Comparison of ENCODE assay signal across 20 cellular contexts in the genomic region with DNA sequence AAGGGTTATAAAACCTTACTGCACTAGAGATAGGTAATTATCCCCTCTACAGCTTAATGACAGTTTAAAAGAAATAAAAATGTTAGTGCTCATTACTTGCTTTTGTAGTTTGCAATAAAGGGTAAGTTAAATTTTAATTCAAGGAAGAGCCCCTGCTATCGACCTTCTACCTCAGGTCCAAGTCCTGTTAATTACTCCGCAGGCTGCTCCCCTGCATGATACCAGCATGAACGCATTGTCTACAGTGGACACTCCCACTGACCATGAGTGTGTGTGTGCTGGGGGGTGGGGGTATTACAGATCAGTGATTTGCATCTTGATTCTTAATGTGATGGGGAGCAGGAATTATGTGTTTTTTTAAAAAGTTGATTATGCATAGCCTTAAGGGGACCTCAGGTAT.
"Had no signal": no experiment of that assay in that cellular context is flagged by ENCODE, and none has a peak within 500 bp of the region (broad histone marks: within the 10 kb centered on the region; RNA-seq: fewer than 3 reads in every experiment).

No MANE protein-coding gene starts in this region.

- DNase-seq: cortex of kidney; effector memory CD4-positive, alpha-beta T cell; gastrocnemius medialis; heart right ventricle; islet precursor cell; left ventricle myocardium superior; mesendoderm; naive thymus-derived CD4-positive, alpha-beta T cell; stimulated activated CD4-positive, alpha-beta T cell treated with anti-CD3 and anti-CD28 coated beads, Interleukin-4, amount 100 ng/mL, for 1 hour; stimulated activated CD8-positive, alpha-beta memory T cell treated with anti-CD3 and anti-CD28 coated beads, Interleukin-4, amount 100 ng/mL, for 48 hours; tibial artery; upper lobe of right lung had no signal

- H3K27ac Mint-ChIP-seq: stimulated activated memory B cell treated with anti-CD40 and anti-IgM and Interleukin-4, amounts not matched to agents 10 μg/mL and 1 μg/mL and 100 μg/mL, for 72 hours; stimulated activated naive CD8-positive, alpha-beta T cell treated with anti-CD3 and anti-CD28 coated beads, Interleukin-15, Interleukin-2, amounts not matched to agents 100 ng/mL and 50 ng/mL, for 24 hours had no signal

- H3K27me3 ChIP-seq: esophagus muscularis mucosa, gastrocnemius medialis, heart right ventricle, neutrophil, right atrium auricular region, tibial artery, upper lobe of right lung, vagina had no signal

- H3K27ac ChIP-seq: epithelial cell of prostate, esophagus muscularis mucosa, gastrocnemius medialis, heart right ventricle, neutrophil, right atrium auricular region, tibial artery, upper lobe of right lung, vagina had no signal

- H3K36me3 ChIP-seq: gastrocnemius medialis, right atrium auricular region had no signal

- ATAC-seq: gastrocnemius medialis; heart right ventricle; left ventricle myocardium superior; naive thymus-derived CD4-positive, alpha-beta T cell; stimulated activated memory B cell treated with anti-CD40 and anti-IgM and Interleukin-4, amounts not matched to agents 10 μg/mL and 1 μg/mL and 100 μg/mL, for 72 hours; upper lobe of right lung had no signal

- H3K9me3 ChIP-seq: esophagus muscularis mucosa, gastrocnemius medialis, heart right ventricle, neutrophil, right atrium auricular region, tibial artery, upper lobe of right lung, vagina had no signal

- H3K4me3 ChIP-seq: esophagus muscularis mucosa, gastrocnemius medialis, heart right ventricle, right atrium auricular region, smooth muscle cell, tibial artery, upper lobe of right lung, vagina had no signal

- H3K4me3 Mint-ChIP-seq: naive thymus-derived CD4-positive, alpha-beta T cell; stimulated activated memory B cell treated with anti-CD40 and anti-IgM and Interleukin-4, amounts not matched to agents 10 μg/mL and 1 μg/mL and 100 μg/mL, for 72 hours; stimulated activated naive CD8-positive, alpha-beta T cell treated with anti-CD3 and anti-CD28 coated beads, Interleukin-15, Interleukin-2, amounts not matched to agents 100 ng/mL and 50 ng/mL, for 24 hours had no signal

- H3K9me3 Mint-ChIP-seq: naive thymus-derived CD4-positive, alpha-beta T cell; stimulated activated memory B cell treated with anti-CD40 and anti-IgM and Interleukin-4, amounts not matched to agents 10 μg/mL and 1 μg/mL and 100 μg/mL, for 72 hours; stimulated activated naive CD8-positive, alpha-beta T cell treated with anti-CD3 and anti-CD28 coated beads, Interleukin-15, Interleukin-2, amounts not matched to agents 100 ng/mL and 50 ng/mL, for 24 hours had no signal

- H3K27me3 Mint-ChIP-seq: naive thymus-derived CD4-positive, alpha-beta T cell; stimulated activated memory B cell treated with anti-CD40 and anti-IgM and Interleukin-4, amounts not matched to agents 10 μg/mL and 1 μg/mL and 100 μg/mL, for 72 hours; stimulated activated naive CD8-positive, alpha-beta T cell treated with anti-CD3 and anti-CD28 coated beads, Interleukin-15, Interleukin-2, amounts not matched to agents 100 ng/mL and 50 ng/mL, for 24 hours had no signal

- H3K4me1 ChIP-seq: esophagus muscularis mucosa, gastrocnemius medialis, heart right ventricle, right atrium auricular region, upper lobe of right lung, vagina had no signal
